ENCODE assay signal across 8 cellular contexts in genomic region chr18:72544092-72544886, GRCh38. TPM values are rescaled to one million over a fixed set of nuclear protein-coding genes. Genes with fewer than 3 reads are reported as not detected.
A peak's percentile ranks its signal among the peaks of the same experiment; 100 is the strongest.
DNase-seq lines count a peak whose midpoint lies in the region; ATAC-seq and TF ChIP-seq lines count a peak whose summit lies in the region.

TSS of gene CBLN2 (minus strand) at chr18:72544342. CDS start at chr18:72542160, 2,182 bp downstream.

- TF ChIP-seq CTCF in Peyer's patch (IDR thresholded peaks at IDR 0.05): peak in 4 of 6 experiments; percentile 14 to 42 (median 30)
- peak; percentile 38 to 42 for TF ChIP-seq CTCF in left lung (IDR thresholded peaks at IDR 0.05)

- H3K27me3 Mint-ChIP-seq in stimulated activated naive CD8-positive, alpha-beta T cell treated with anti-CD3 and anti-CD28 coated beads, Interleukin-15, Interleukin-2, amounts not matched to agents 100 ng/mL and 50 ng/mL, for 24 hours: peaks cover 55% of the 10 kb centered on the region

- H3K4me1 Mint-ChIP-seq in stimulated activated naive CD8-positive, alpha-beta T cell treated with anti-CD3 and anti-CD28 coated beads, Interleukin-15, Interleukin-2, amounts not matched to agents 100 ng/mL and 50 ng/mL, for 24 hours (ENCODE audit: low read depth): peaks cover 3% of the 10 kb centered on the region

- H3K4me1 ChIP-seq in Peyer's patch: peaks cover 0 to 5% (median 0%) of the 10 kb centered on the region in 4 donors
- peaks cover 0 to 11% of the 10 kb centered on the region in 2 donors for H3K4me1 ChIP-seq in left lung

- in situ Hi-C loops in G401 (cut with HindIII; ENCODE audit: low sequenced_read_pairs): no loop called here

- intact Hi-C loops in left lung (cut with DNase I): no loop called here

- ATAC-seq in GM21390 (IDR thresholded peaks at IDR 0.05; ENCODE audit: unreplicated experiment) (peak; percentile 92), left lung (peak; percentile 99)

- H3K9me3 Mint-ChIP-seq in stimulated activated naive CD8-positive, alpha-beta T cell treated with anti-CD3 and anti-CD28 coated beads, Interleukin-15, Interleukin-2, amounts not matched to agents 100 ng/mL and 50 ng/mL, for 24 hours: peaks cover 3% of the 10 kb centered on the region

- no peak for TF ChIP-seq POLR2A in Peyer's patch (IDR thresholded peaks at IDR 0.05)

- H3K36me3 ChIP-seq in Peyer's patch (no peaks in the 10 kb centered on the region), left lung (no peaks in the 10 kb centered on the region)

- H3K27me3 ChIP-seq in Peyer's patch (no peaks in the 10 kb centered on the region), left lung (peaks cover 43 to 71% of the 10 kb centered on the region in 2 donors)

- DNase-seq in G401 (ENCODE audit: low spot score) (peak; percentile 11), HS-5 (ENCODE audit: low read depth) (peak; percentile 18), Peyer's patch (peak in 1 of 3 donors; percentile 55), cerebellar cortex (ENCODE audit: low spot score) (peak; percentile 25), left lung (peak; percentile 42 to 85), NAMALWA (ENCODE audit: low spot score) (no peak)

- H3K27ac Mint-ChIP-seq in stimulated activated naive CD8-positive, alpha-beta T cell treated with anti-CD3 and anti-CD28 coated beads, Interleukin-15, Interleukin-2, amounts not matched to agents 100 ng/mL and 50 ng/mL, for 24 hours: no peak within 1 kb of the TSS

- peak within 1 kb of the TSS; percentile 13 for H3K4me3 Mint-ChIP-seq in stimulated activated naive CD8-positive, alpha-beta T cell treated with anti-CD3 and anti-CD28 coated beads, Interleukin-15, Interleukin-2, amounts not matched to agents 100 ng/mL and 50 ng/mL, for 24 hours

- peaks cover 0 to 7% (median 0%) of the 10 kb centered on the region in 4 donors for H3K9me3 ChIP-seq in Peyer's patch
- H3K9me3 ChIP-seq in left lung: no peaks in the 10 kb centered on the region

- H3K27ac ChIP-seq in Peyer's patch: no peak within 1 kb of the TSS
- H3K27ac ChIP-seq in left lung: no peak within 1 kb of the TSS

- H3K4me3 ChIP-seq in Peyer's patch (peak within 1 kb of the TSS in 1 of 4 donors; percentile 21), left lung (peak within 1 kb of the TSS in 1 of 2 donors; percentile 9)

- no peaks in the 10 kb centered on the region for H3K36me3 Mint-ChIP-seq in stimulated activated naive CD8-positive, alpha-beta T cell treated with anti-CD3 and anti-CD28 coated beads, Interleukin-15, Interleukin-2, amounts not matched to agents 100 ng/mL and 50 ng/mL, for 24 hours (ENCODE audit: low read depth)

RNA-seq across cellular contexts. Expression of gene CBLN2, which starts in this region (rescaled TPM):
- total RNA-seq in G401 (2014; rRNA removed; shearing (Covaris generic)): 0.24 and 1.8 TPM in 2 replicates
- total RNA-seq in Peyer's patch (1 to 10 TPM in 3 of 4 donors, not detected in 1; 1.9 to 5.0 (median 2.5) TPM), left lung (not detected)

Comparison
In these comparisons a context has a peak if more than half of its experiments do, and no peak if none do; other contexts are left out.
1. Peak in DNase-seq and ATAC-seq in left lung; RNA of the gene not detected or under 1 TPM.